Comparison of ENCODE assay signal across 17 cellular contexts in the genomic region with DNA sequence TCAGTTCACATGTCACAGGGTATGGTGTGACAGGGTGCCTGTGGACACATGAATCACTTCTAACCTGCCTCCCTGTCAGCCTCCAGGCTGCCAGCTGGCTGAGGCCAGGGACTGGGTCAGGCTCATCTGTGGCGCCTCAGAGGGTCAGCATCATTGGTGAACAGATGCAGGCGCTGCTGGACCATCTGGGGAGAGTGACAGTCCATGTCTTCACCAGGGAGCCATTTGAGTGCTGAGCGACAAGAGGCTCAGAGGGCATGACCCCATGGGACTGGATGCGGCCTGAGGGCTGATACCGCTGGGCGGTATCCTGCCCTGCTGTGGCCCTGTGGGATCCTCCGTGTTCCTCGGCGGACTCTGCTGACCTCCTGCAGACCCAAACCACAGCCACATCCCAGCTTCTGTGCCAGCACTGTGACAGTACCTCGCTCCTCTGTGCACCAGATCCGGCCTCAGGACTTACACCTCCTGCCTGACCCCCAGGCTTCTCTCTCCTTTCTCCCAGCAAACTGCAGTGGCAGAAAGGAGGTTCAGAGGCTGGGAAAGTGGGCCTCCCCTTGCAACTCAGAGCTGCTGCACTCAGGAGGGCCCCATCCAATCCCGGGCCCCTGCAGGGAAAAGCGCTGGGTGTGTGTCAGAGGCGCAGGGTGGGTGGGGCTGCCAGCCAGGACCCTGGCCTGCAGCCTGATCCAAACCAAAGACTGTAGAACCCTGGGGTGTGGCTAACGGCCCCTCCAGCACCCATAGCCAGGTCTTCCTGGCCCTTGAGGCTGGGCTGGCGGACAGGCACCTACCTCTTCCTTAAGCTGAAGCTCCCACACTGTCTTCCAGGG. TPM values are rescaled to one million over a fixed set of nuclear protein-coding genes. Genes with fewer than 3 reads are reported as not detected.
A peak's percentile ranks its signal among the peaks of the same experiment; 100 is the strongest.
DNase-seq lines count a peak whose midpoint lies in the region; ATAC-seq, FAIRE-seq and TF ChIP-seq lines count a peak whose summit lies in the region.
"Had no signal": no experiment of that assay in that cellular context is flagged by ENCODE, and none has a peak within 500 bp of the region (broad histone marks: within the 10 kb centered on the region; RNA-seq: fewer than 3 reads in every experiment).

No MANE protein-coding gene starts in this region.

- TF ChIP-seq POLR2A in K562 (conservative IDR thresholded peaks at IDR 0.05), result peak; percentile 43; the same call in 1 of the 2 replicates

- WGBS in K562 (ENCODE audit: insufficient coverage, low coverage, missing lambda C conversion rate), result 47% methylated on average over 14 of the region's 16 CpGs

- no peak overlapping the region for H3K4me3 Mint-ChIP-seq in endothelial cell (ENCODE audit: unreplicated experiment)
- H3K4me3 Mint-ChIP-seq: activated B cell treated with CpG ODN at 0.5 μM for 24 hours; activated naive CD8-positive, alpha-beta T cell; naive thymus-derived CD8-positive, alpha-beta T cell had no signal

- peak; percentile 44 for FAIRE-seq in K562 (lab: Jason Lieb, UNC)

- POLR2A ChIA-PET in K562 (lab: Yijun Ruan, JAX), result interaction anchor here (0.5 to 2.0 kb wide), 7 partner anchors 9 to 410 kb away, joined by 3 to 9 read pairs (median 3); a partner anchor contains a TSS

- H3K9me3 ChIP-seq in K562 (replicated peaks; ENCODE audit: control insufficient read depth, insufficient read depth, low read depth, low read length) (no peaks in the 10 kb centered on the region), left ventricle myocardium inferior (replicated peaks) (no peaks in the 10 kb centered on the region), skeletal muscle tissue (ENCODE audit: control insufficient read depth in 3 of 3, low read length in 3 of 3) (no peaks in the 10 kb centered on the region)
- H3K9me3 ChIP-seq: colonic mucosa had no signal

- H3K9ac ChIP-seq in K562 (ENCODE audit: insufficient read depth in 1 of 2, low read depth in 2 of 2, low read length in 2 of 2) (peak overlapping the region in 1 of 2 experiments; percentile 84; a peak in 2 of 4 replicates), skeletal muscle tissue (ENCODE audit: low read depth in 1 of 3, low read length in 3 of 3) (peak overlapping the region in 2 of 3 donors; percentile 57 to 68)

- H3K9me3 Mint-ChIP-seq in endothelial cell (ENCODE audit: unreplicated experiment), result no peaks in the 10 kb centered on the region
- H3K9me3 Mint-ChIP-seq: activated B cell treated with CpG ODN at 0.5 μM for 24 hours; naive thymus-derived CD8-positive, alpha-beta T cell had no signal

- peak; percentile 24; the same call in 2 of the 3 replicates for ATAC-seq in K562
- ATAC-seq: naive thymus-derived CD8-positive, alpha-beta T cell had no signal

- peak; percentile 34 for DNase-seq in AG20443 (ENCODE audit: low spot score)
- peak in 1 of 4 experiments; percentile 47 for DNase-seq in K562 (ENCODE audit: extremely low read depth in 1 of 4, low spot score in 3 of 4)
- DNase-seq in left ventricle myocardium inferior, result no peak
- DNase-seq in NOMO-1 (lab: John Stamatoyannopoulos, UW; ENCODE audit: unreplicated experiment in 2 of 2), result no peak
- no peak for DNase-seq in NCI-H446 (lab: John Stamatoyannopoulos, UW)
- no peak for DNase-seq in iPS-NIHi11 (ENCODE audit: low spot score)
- no peak for DNase-seq in endothelial cell (ENCODE audit: low spot score)
- DNase-seq: activated B cell treated with CpG ODN at 0.5 μM for 24 hours; foreskin keratinocyte; GOT3; islet precursor cell; naive thymus-derived CD8-positive, alpha-beta T cell; NCI-H2171 treated with DMSO at 0.1 percent for 48 hours; SW 1271 had no signal

- H3K27me3 Mint-ChIP-seq in endothelial cell (ENCODE audit: unreplicated experiment), result peaks cover 7% of the 10 kb centered on the region
- H3K27me3 Mint-ChIP-seq: activated B cell treated with CpG ODN at 0.5 μM for 24 hours; activated naive CD8-positive, alpha-beta T cell; naive thymus-derived CD8-positive, alpha-beta T cell had no signal

- no peak for TF ChIP-seq RAD21 in K562 (CRISPR knock-in tag; conservative IDR thresholded peaks at IDR 0.05 in 1 of 2, IDR thresholded peaks at IDR 0.05 in 1 of 2)

- H3K4me3 ChIP-seq in K562, result no peak overlapping the region
- H3K4me3 ChIP-seq in left ventricle myocardium inferior, result no peak overlapping the region
- H3K4me3 ChIP-seq in skeletal muscle tissue (ENCODE audit: low read length in 3 of 3), result no peak overlapping the region
- H3K4me3 ChIP-seq: colonic mucosa had no signal

- 0 out of 2 replicates have a peak, but pooled peaks cover 3% of the 10 kb centered on the region for H4K20me1 ChIP-seq in K562 (replicated peaks; ENCODE audit: control insufficient read depth, insufficient read depth, low read length)

- H3K36me3 ChIP-seq in K562 (ENCODE audit: control insufficient read depth, insufficient read depth, low read length) (peaks cover 43% of the 10 kb centered on the region; the same call in 2 of the 3 replicates), left ventricle myocardium inferior (peaks cover 50% of the 10 kb centered on the region), skeletal muscle tissue (ENCODE audit: control insufficient read depth in 3 of 3, insufficient read depth in 3 of 3, low read length in 3 of 3) (peaks cover 36 to 42% (median 38%) of the 10 kb centered on the region in 3 donors)
- H3K36me3 ChIP-seq: colonic mucosa had no signal

- H3K27me3 ChIP-seq in K562 (ENCODE audit: control insufficient read depth in 2 of 2, insufficient read depth in 2 of 2, low read length in 2 of 2) (no peaks in the 10 kb centered on the region), left ventricle myocardium inferior (ENCODE audit: low read depth) (no peaks in the 10 kb centered on the region), skeletal muscle tissue (ENCODE audit: control insufficient read depth in 3 of 3, insufficient read depth in 3 of 3, low read length in 3 of 3) (no peaks in the 10 kb centered on the region)
- H3K27me3 ChIP-seq: colonic mucosa, foreskin keratinocyte had no signal

- intact Hi-C loops in K562 (cut with micrococcal nuclease), result loop anchor here (5.0 kb wide), 1 partner anchor 78 kb away; no protein-coding TSS in a partner anchor
- intact Hi-C loops in left ventricle myocardium inferior (cut with micrococcal nuclease), result no loop called here

- TF ChIP-seq CTCF in K562 (IDR thresholded peaks at IDR 0.05 in 2 of 3, conservative IDR thresholded peaks at IDR 0.05 in 1 of 3; ENCODE audit: insufficient read depth in 2 of 3, low read depth in 1 of 3, low read length in 3 of 3), result no peak
- no peak for TF ChIP-seq CTCF in left ventricle myocardium inferior (IDR thresholded peaks at IDR 0.05; ENCODE audit: borderline replicate concordance)
- TF ChIP-seq CTCF in endothelial cell (IDR thresholded peaks at IDR 0.05; ENCODE audit: unreplicated experiment), result no peak

- peaks cover 20% of the 10 kb centered on the region for H3K36me3 Mint-ChIP-seq in endothelial cell (ENCODE audit: low read depth, unreplicated experiment)

- no peak overlapping the region for H3K4me2 ChIP-seq in K562 (ENCODE audit: insufficient read depth, low read length)

- CTCF ChIA-PET in K562 (lab: Yijun Ruan, JAX; ENCODE audit: low intra/inter-chr PET ratio), result no interaction called here

- in situ Hi-C loops in K562 (cut with MboI), result no loop called here

- H3K79me2 ChIP-seq in K562 (ENCODE audit: control insufficient read depth, insufficient read depth, low read length), result no peaks in the 10 kb centered on the region

- no peaks in the 10 kb centered on the region for H3K4me1 Mint-ChIP-seq in endothelial cell (ENCODE audit: unreplicated experiment)

- H3K4me1 ChIP-seq in K562 (replicated peaks in 1 of 2; ENCODE audit: control insufficient read depth in 2 of 2, insufficient read depth in 2 of 2, low read length in 2 of 2), result peaks cover 0 to 40% of the 10 kb centered on the region in 2 experiments; a peak in 3 of 5 replicates
- H3K4me1 ChIP-seq in left ventricle myocardium inferior, result peaks cover 41% of the 10 kb centered on the region
- peaks cover 20 to 25% (median 25%) of the 10 kb centered on the region in 3 donors for H3K4me1 ChIP-seq in skeletal muscle tissue (ENCODE audit: control insufficient read depth in 3 of 3, insufficient read depth in 3 of 3, low read length in 3 of 3)
- H3K4me1 ChIP-seq: colonic mucosa had no signal

- no peaks in the 10 kb centered on the region for H3K9me1 ChIP-seq in K562 (ENCODE audit: control insufficient read depth, insufficient read depth, low read length)

- no TSS peak for BruUV-seq in K562 (replicated peaks; lab: Mats Ljungman, UMichigan)

- TF ChIP-seq EP300 in K562 (IDR thresholded peaks at IDR 0.05; ENCODE audit: low read length), result no peak

- H3K27ac ChIP-seq in K562 (ENCODE audit: extremely low read depth, low read depth, low read length), result no peak overlapping the region
- H3K27ac ChIP-seq in left ventricle myocardium inferior (replicated peaks), result peak overlapping the region; percentile 75
- peak overlapping the region; percentile 18 for H3K27ac ChIP-seq in skeletal muscle tissue (ENCODE audit: low read depth, low read length)
- H3K27ac ChIP-seq: colonic mucosa, foreskin keratinocyte had no signal

- no peak overlapping the region for H2AFZ ChIP-seq in K562 (ENCODE audit: low read depth, low read length)

- H3K27ac Mint-ChIP-seq in endothelial cell (ENCODE audit: unreplicated experiment), result no peak overlapping the region
- H3K27ac Mint-ChIP-seq: activated B cell treated with CpG ODN at 0.5 μM for 24 hours; activated naive CD8-positive, alpha-beta T cell had no signal

RNA-seq across cellular contexts. Expression of a gene that starts 10.2 kb away (rescaled TPM):
- 17.6 and 35.1 TPM in 2 replicates for total RNA-seq in K562 (2011; cell fraction: chromatin; rRNA removed; ENCODE audit: low replicate concordance)
- total RNA-seq in K562 (2011; cell fraction: nucleolus; rRNA removed), result 16.7 and 18.3 TPM in 2 replicates
- 22.2 and 28.6 TPM in 2 replicates for total RNA-seq in K562 (2011; cell fraction: nucleoplasm; rRNA removed)
- 2.3 and 3.3 TPM in 2 replicates for total RNA-seq in K562 (2014; rRNA removed)
- 1.7 and 2.0 TPM in 2 replicates for total RNA-seq in K562 (2014; rRNA removed; fragmentation: Illumina TruSeq; extraction: Trizol)
- 1.7 and 2.9 TPM in 2 replicates for total RNA-seq in K562 (2015; rRNA removed; fragmentation: Illumina TruSeq; extraction: Trizol)
- 14.4 and 16.6 TPM in 2 replicates for total RNA-seq in K562 (2021)
- 4.9 and 12.9 TPM in 2 replicates for polyA plus RNA-seq in K562 (2011; rRNA removed)
- polyA plus RNA-seq in K562 (2011; cell fraction: cytosol; rRNA removed), result 10.8 and 11.7 TPM in 2 replicates
- 28.9 and 39.1 TPM in 2 replicates for polyA plus RNA-seq in K562 (2011; cell fraction: nucleus; rRNA removed)
- 14.9 and 28.4 TPM in 2 replicates for polyA plus RNA-seq in K562 (2012)
- 12.8 and 13.1 TPM in 2 replicates for polyA plus RNA-seq in K562 (2014; fragmentation: Illumina TruSeq; extraction: Trizol)
- polyA plus RNA-seq in K562 (2014; fragmentation: Nextera tagmentation; extraction: Ambion mirVana), result 1 to 10 TPM; 4.8 to 5.1 TPM
- 7.5 and 8.5 TPM in 2 replicates for polyA plus RNA-seq in K562 (2014; rRNA removed)
- 3.5 and 4.1 TPM in 2 replicates for polyA minus RNA-seq in K562 (2011; rRNA and poly(A)+ RNA removed)
- 12.6 and 20.3 TPM in 2 replicates for polyA minus RNA-seq in K562 (2011; cell fraction: cytosol; rRNA and poly(A)+ RNA removed)
- polyA minus RNA-seq in K562 (2011; cell fraction: nucleus; rRNA and poly(A)+ RNA removed), result 3.8 and 7.0 TPM in 2 replicates
- 7.4 TPM for total RNA-seq in left ventricle myocardium inferior
- under 0.01 TPM for total RNA-seq in skeletal muscle tissue
- total RNA-seq in endothelial cell (ENCODE audit: unreplicated experiment), result 24.6 TPM

RNA-seq across cellular contexts. Expression of a gene that starts 10.9 kb away (rescaled TPM):
- total RNA-seq in K562 (2011; cell fraction: chromatin; rRNA removed; ENCODE audit: low replicate concordance), result 98.7 and 181 TPM in 2 replicates
- 171 and 186 TPM in 2 replicates for total RNA-seq in K562 (2011; cell fraction: nucleolus; rRNA removed)
- 154 and 155 TPM in 2 replicates for total RNA-seq in K562 (2011; cell fraction: nucleoplasm; rRNA removed)
- 311 and 436 TPM in 2 replicates for total RNA-seq in K562 (2014; rRNA removed)
- 83.8 and 106 TPM in 2 replicates for total RNA-seq in K562 (2014; rRNA removed; fragmentation: Illumina TruSeq; extraction: Trizol)
- total RNA-seq in K562 (2015; rRNA removed; fragmentation: Illumina TruSeq; extraction: Trizol), result 130 and 150 TPM in 2 replicates
- 185 and 193 TPM in 2 replicates for total RNA-seq in K562 (2021)
- polyA plus RNA-seq in K562 (2011; rRNA removed), result 230 and 371 TPM in 2 replicates
- 179 and 223 TPM in 2 replicates for polyA plus RNA-seq in K562 (2011; cell fraction: cytosol; rRNA removed)
- 665 and 764 TPM in 2 replicates for polyA plus RNA-seq in K562 (2011; cell fraction: nucleus; rRNA removed)
- 170 and 298 TPM in 2 replicates for polyA plus RNA-seq in K562 (2012)
- 205 and 262 TPM in 2 replicates for polyA plus RNA-seq in K562 (2014; fragmentation: Illumina TruSeq; extraction: Trizol)
- 10 to 100 TPM; 16.3 to 24.7 TPM for polyA plus RNA-seq in K562 (2014; fragmentation: Nextera tagmentation; extraction: Ambion mirVana)
- polyA plus RNA-seq in K562 (2014; rRNA removed), result 210 and 224 TPM in 2 replicates
- polyA minus RNA-seq in K562 (2011; rRNA and poly(A)+ RNA removed), result 186 and 256 TPM in 2 replicates
- polyA minus RNA-seq in K562 (2011; cell fraction: cytosol; rRNA and poly(A)+ RNA removed), result 217 TPM in 2 replicates
- 65.8 and 91.3 TPM in 2 replicates for polyA minus RNA-seq in K562 (2011; cell fraction: nucleus; rRNA and poly(A)+ RNA removed)
- 27.9 TPM for total RNA-seq in left ventricle myocardium inferior
- 7.8 TPM for total RNA-seq in skeletal muscle tissue
- total RNA-seq in endothelial cell (ENCODE audit: unreplicated experiment), result 101 TPM

RNA-seq across cellular contexts. Expression of a gene that starts 23.2 kb away (rescaled TPM):
- total RNA-seq in K562 (2011; cell fraction: chromatin; rRNA removed; ENCODE audit: low replicate concordance), result 7.8 and 24.0 TPM in 2 replicates
- 14.8 and 15.4 TPM in 2 replicates for total RNA-seq in K562 (2011; cell fraction: nucleolus; rRNA removed)
- total RNA-seq in K562 (2011; cell fraction: nucleoplasm; rRNA removed), result 8.1 and 11.3 TPM in 2 replicates
- total RNA-seq in K562 (2014; rRNA removed) (7.4 and 8.7 TPM in 2 replicates), K562 (2014; rRNA removed; fragmentation: Illumina TruSeq; extraction: Trizol) (3.4 and 4.0 TPM in 2 replicates), K562 (2015; rRNA removed; fragmentation: Illumina TruSeq; extraction: Trizol) (4.7 and 5.1 TPM in 2 replicates), K562 (2021) (9.0 and 9.3 TPM in 2 replicates), left ventricle myocardium inferior (9.8 TPM), skeletal muscle tissue (6.8 TPM), endothelial cell (ENCODE audit: unreplicated experiment) (12.1 TPM)
- polyA plus RNA-seq in K562 (2011; rRNA removed) (6.0 and 6.1 TPM in 2 replicates), K562 (2014; fragmentation: Illumina TruSeq; extraction: Trizol) (5.8 and 6.6 TPM in 2 replicates), K562 (2014; fragmentation: Nextera tagmentation; extraction: Ambion mirVana) (under 1 TPM; 0.08 to 0.22 TPM), K562 (2014; rRNA removed) (6.4 and 8.9 TPM in 2 replicates)
- 6.4 and 8.6 TPM in 2 replicates for polyA plus RNA-seq in K562 (2011; cell fraction: cytosol; rRNA removed)
- 5.3 and 9.3 TPM in 2 replicates for polyA plus RNA-seq in K562 (2011; cell fraction: nucleus; rRNA removed)
- 6.0 and 10.0 TPM in 2 replicates for polyA plus RNA-seq in K562 (2012)
- 7.3 and 9.6 TPM in 2 replicates for polyA minus RNA-seq in K562 (2011; rRNA and poly(A)+ RNA removed)
- polyA minus RNA-seq in K562 (2011; cell fraction: cytosol; rRNA and poly(A)+ RNA removed), result 3.9 and 6.0 TPM in 2 replicates
- polyA minus RNA-seq in K562 (2011; cell fraction: nucleus; rRNA and poly(A)+ RNA removed), result 4.3 and 4.7 TPM in 2 replicates

RNA-seq across cellular contexts. Expression of a gene that starts 23.4 kb away (rescaled TPM):
- 33.1 and 73.6 TPM in 2 replicates for total RNA-seq in K562 (2011; cell fraction: chromatin; rRNA removed; ENCODE audit: low replicate concordance)
- 54.3 and 55.7 TPM in 2 replicates for total RNA-seq in K562 (2011; cell fraction: nucleolus; rRNA removed)
- total RNA-seq in K562 (2011; cell fraction: nucleoplasm; rRNA removed), result 43.2 and 52.2 TPM in 2 replicates
- total RNA-seq in K562 (2014; rRNA removed), result 18.3 and 20.0 TPM in 2 replicates
- total RNA-seq in K562 (2014; rRNA removed; fragmentation: Illumina TruSeq; extraction: Trizol), result 5.2 and 5.5 TPM in 2 replicates
- total RNA-seq in K562 (2015; rRNA removed; fragmentation: Illumina TruSeq; extraction: Trizol), result 12.9 and 13.6 TPM in 2 replicates
- 24.0 and 27.2 TPM in 2 replicates for total RNA-seq in K562 (2021)
- polyA plus RNA-seq in K562 (2011; rRNA removed), result 14.4 and 17.6 TPM in 2 replicates
- 19.5 and 37.8 TPM in 2 replicates for polyA plus RNA-seq in K562 (2011; cell fraction: cytosol; rRNA removed)
- polyA plus RNA-seq in K562 (2011; cell fraction: nucleus; rRNA removed), result 55.8 and 89.2 TPM in 2 replicates
- polyA plus RNA-seq in K562 (2012), result 16.4 and 27.2 TPM in 2 replicates
- 7.2 and 15.7 TPM in 2 replicates for polyA plus RNA-seq in K562 (2014; fragmentation: Illumina TruSeq; extraction: Trizol)
- polyA plus RNA-seq in K562 (2014; fragmentation: Nextera tagmentation; extraction: Ambion mirVana), result under 1 TPM; 0.41 to 0.51 TPM
- 26.5 and 32.3 TPM in 2 replicates for polyA plus RNA-seq in K562 (2014; rRNA removed)
- polyA minus RNA-seq in K562 (2011; rRNA and poly(A)+ RNA removed), result 7.3 and 13.0 TPM in 2 replicates
- 15.0 and 15.7 TPM in 2 replicates for polyA minus RNA-seq in K562 (2011; cell fraction: cytosol; rRNA and poly(A)+ RNA removed)
- 25.1 and 25.8 TPM in 2 replicates for polyA minus RNA-seq in K562 (2011; cell fraction: nucleus; rRNA and poly(A)+ RNA removed)
- total RNA-seq in left ventricle myocardium inferior, result 24.0 TPM
- 19.3 TPM for total RNA-seq in skeletal muscle tissue
- 26.4 TPM for total RNA-seq in endothelial cell (ENCODE audit: unreplicated experiment)

RNA-seq across cellular contexts. Expression of a gene that starts 35.2 kb away (rescaled TPM):
- total RNA-seq in K562 (2011; cell fraction: chromatin; rRNA removed; ENCODE audit: low replicate concordance), result 2.7 and 4.0 TPM in 2 replicates
- not detected in 2 replicates for total RNA-seq in K562 (2011; cell fraction: nucleolus; rRNA removed)
- total RNA-seq in K562 (2011; cell fraction: nucleoplasm; rRNA removed), result not detected in 2 replicates
- total RNA-seq in K562 (2014; rRNA removed), result not detected in 2 replicates
- not detected in 2 replicates for total RNA-seq in K562 (2014; rRNA removed; fragmentation: Illumina TruSeq; extraction: Trizol)
- not detected in 2 replicates for total RNA-seq in K562 (2015; rRNA removed; fragmentation: Illumina TruSeq; extraction: Trizol)
- not detected in 2 replicates for total RNA-seq in K562 (2021)
- polyA plus RNA-seq in K562 (2011; rRNA removed), result not detected in 2 replicates
- not detected in 2 replicates for polyA plus RNA-seq in K562 (2011; cell fraction: cytosol; rRNA removed)
- polyA plus RNA-seq in K562 (2011; cell fraction: nucleus; rRNA removed), result 0.74 TPM in 1 of 2 replicates, not detected in the other
- 0.93 TPM in 1 of 2 replicates, not detected in the other for polyA plus RNA-seq in K562 (2012)
- not detected in 2 replicates for polyA plus RNA-seq in K562 (2014; fragmentation: Illumina TruSeq; extraction: Trizol)
- not detected for polyA plus RNA-seq in K562 (2014; fragmentation: Nextera tagmentation; extraction: Ambion mirVana)
- 0.21 and 1.1 TPM in 2 replicates for polyA plus RNA-seq in K562 (2014; rRNA removed)
- not detected in 2 replicates for polyA minus RNA-seq in K562 (2011; rRNA and poly(A)+ RNA removed)
- not detected in 2 replicates for polyA minus RNA-seq in K562 (2011; cell fraction: cytosol; rRNA and poly(A)+ RNA removed)
- not detected in 2 replicates for polyA minus RNA-seq in K562 (2011; cell fraction: nucleus; rRNA and poly(A)+ RNA removed)
- total RNA-seq in left ventricle myocardium inferior, result not detected
- total RNA-seq in skeletal muscle tissue, result 2.1 TPM
- total RNA-seq in endothelial cell (ENCODE audit: unreplicated experiment), result not detected
- polyA plus RNA-seq: naive thymus-derived CD8-positive, alpha-beta T cell had no signal
